ENCODE assay signal across 1 cellular context in the genomic region with DNA sequence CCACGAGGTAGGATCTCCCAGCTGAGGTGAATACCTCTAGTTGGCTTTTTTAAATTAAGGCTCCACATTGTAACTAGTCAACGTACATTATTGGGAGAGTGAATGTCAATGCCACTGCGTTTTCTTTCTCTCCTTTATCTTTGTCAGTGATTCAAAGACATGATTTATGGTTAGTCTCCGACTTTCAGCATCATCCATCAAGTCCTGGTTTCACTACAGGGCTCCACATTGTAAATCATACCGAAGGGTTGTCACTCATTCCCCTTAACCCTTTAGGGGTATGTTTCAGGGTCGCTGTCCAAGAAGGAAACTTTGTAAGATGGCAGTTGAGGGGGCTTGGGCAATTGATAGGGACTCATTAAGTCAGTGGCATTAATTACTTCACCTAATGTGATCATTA.
TF ChIP-seq lines count a peak whose summit lies in the region.

No MANE protein-coding gene starts in this region.

TF ChIP-seq in K562, 482 proteins besides CTCF, POLR2A, EP300 and RAD21 (continued from another document):
- TF ChIP-seq, protein P1, sequence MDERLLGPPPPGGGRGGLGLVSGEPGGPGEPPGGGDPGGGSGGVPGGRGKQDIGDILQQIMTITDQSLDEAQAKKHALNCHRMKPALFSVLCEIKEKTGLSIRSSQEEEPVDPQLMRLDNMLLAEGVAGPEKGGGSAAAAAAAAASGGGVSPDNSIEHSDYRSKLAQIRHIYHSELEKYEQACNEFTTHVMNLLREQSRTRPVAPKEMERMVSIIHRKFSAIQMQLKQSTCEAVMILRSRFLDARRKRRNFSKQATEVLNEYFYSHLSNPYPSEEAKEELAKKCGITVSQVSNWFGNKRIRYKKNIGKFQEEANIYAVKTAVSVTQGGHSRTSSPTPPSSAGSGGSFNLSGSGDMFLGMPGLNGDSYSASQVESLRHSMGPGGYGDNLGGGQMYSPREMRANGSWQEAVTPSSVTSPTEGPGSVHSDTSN (CRISPR knock-in tag; IDR thresholded peaks at IDR 0.05; ENCODE audit: low read depth), result no peak
- TF ChIP-seq, protein P1 (tag; conservative IDR thresholded peaks at IDR 0.05; ENCODE audit: low read depth), result peak; percentile 99
- TF ChIP-seq KDM2B (CRISPR knock-in tag; IDR thresholded peaks at IDR 0.05) (no peak), TOE1 (IDR thresholded peaks at IDR 0.05; ENCODE audit: borderline replicate concordance) (no peak), TOE1 (CRISPR knock-in tag; IDR thresholded peaks at IDR 0.05; ENCODE audit: borderline replicate concordance, low read depth) (no peak), ZSCAN29 (IDR thresholded peaks at IDR 0.05) (no peak), ZNF174 (CRISPR knock-in tag; IDR thresholded peaks at IDR 0.05) (no peak), THAP12 (CRISPR knock-in tag; IDR thresholded peaks at IDR 0.05) (no peak), ETS2 (tag; IDR thresholded peaks at IDR 0.05; ENCODE audit: borderline replicate concordance, poor library complexity, severe bottlenecking) (no peak), HDAC2 (IDR thresholded peaks at IDR 0.05) (no peak), LCOR (CRISPR knock-in tag; IDR thresholded peaks at IDR 0.05) (no peak), MEIS2 (IDR thresholded peaks at IDR 0.05; ENCODE audit: partially characterized antibody) (peak; percentile 98), RBM25 (IDR thresholded peaks at IDR 0.05; ENCODE audit: low read depth, low read length, severe bottlenecking) (no peak), ARHGAP35 (IDR thresholded peaks at IDR 0.05; ENCODE audit: partially characterized antibody) (peak; percentile 93), FOXP1 (CRISPR knock-in tag; IDR thresholded peaks at IDR 0.05) (no peak)
- TF ChIP-seq, protein P2, sequence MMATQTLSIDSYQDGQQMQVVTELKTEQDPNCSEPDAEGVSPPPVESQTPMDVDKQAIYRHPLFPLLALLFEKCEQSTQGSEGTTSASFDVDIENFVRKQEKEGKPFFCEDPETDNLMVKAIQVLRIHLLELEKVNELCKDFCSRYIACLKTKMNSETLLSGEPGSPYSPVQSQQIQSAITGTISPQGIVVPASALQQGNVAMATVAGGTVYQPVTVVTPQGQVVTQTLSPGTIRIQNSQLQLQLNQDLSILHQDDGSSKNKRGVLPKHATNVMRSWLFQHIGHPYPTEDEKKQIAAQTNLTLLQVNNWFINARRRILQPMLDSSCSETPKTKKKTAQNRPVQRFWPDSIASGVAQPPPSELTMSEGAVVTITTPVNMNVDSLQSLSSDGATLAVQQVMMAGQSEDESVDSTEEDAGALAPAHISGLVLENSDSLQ (IDR thresholded peaks at IDR 0.05), result peak; percentile 93
